8 cellular contexts compared by ENCODE assay signal in genomic region chr7:34935735-34936153, GRCh38.
DNase-seq lines count a peak whose midpoint lies in the region; ATAC-seq and TF ChIP-seq lines count a peak whose summit lies in the region.
"Not testable (repeated sequence)": the region's sequence is repeated elsewhere in the genome, so short reads cannot be mapped to it uniquely, and the experiment has no call there.

No MANE protein-coding gene starts in this region.

- H4K8ac ChIP-seq in mesenchymal stem cell (ENCODE audit: low read length): not testable (repeated sequence)

- not testable (repeated sequence) for H3K4me3 Mint-ChIP-seq in activated T-cell treated with anti-CD3 and anti-CD28 coated beads, Interleukin-2, amount 50 U/mL, for 4 hours

- not testable (repeated sequence) for H2BK5ac ChIP-seq in mesenchymal stem cell (ENCODE audit: low read depth, low read length, poor library complexity, severe bottlenecking)

- peaks cover 19% of the 10 kb centered on the region for H3K36me3 Mint-ChIP-seq in activated T-cell treated with anti-CD3 and anti-CD28 coated beads, Interleukin-2, amount 50 U/mL, for 4 hours (ENCODE audit: insufficient read depth)

- H3K4ac ChIP-seq in mesenchymal stem cell (ENCODE audit: low read depth in 1 of 2, low read length in 2 of 2): not testable (repeated sequence)

- not testable (repeated sequence) for H2AFZ ChIP-seq in mesenchymal stem cell (ENCODE audit: low read depth, low read length)

- not testable (repeated sequence) for H2BK12ac ChIP-seq in mesenchymal stem cell (ENCODE audit: low read length in 2 of 2)

- not testable (repeated sequence) for H3K18ac ChIP-seq in mesenchymal stem cell (ENCODE audit: low read depth in 1 of 2, low read length in 2 of 2)

- not testable (repeated sequence) for H3K9me3 ChIP-seq in mesenchymal stem cell (ENCODE audit: control insufficient read depth, low read length)

- not testable (repeated sequence) for H3K9ac ChIP-seq in mesenchymal stem cell (ENCODE audit: low read length)

- H3K36me3 ChIP-seq in mesenchymal stem cell (ENCODE audit: control insufficient read depth in 1 of 2, insufficient read depth in 2 of 2, low read depth in 1 of 2, low read length in 2 of 2): peaks cover 3 to 26% of the 10 kb centered on the region in 2 experiments

- not testable (repeated sequence) for H3K4me2 ChIP-seq in mesenchymal stem cell (ENCODE audit: low read length, poor library complexity, severe bottlenecking)

- H3K79me1 ChIP-seq in mesenchymal stem cell (replicated peaks; ENCODE audit: low read length, poor library complexity, severe bottlenecking): not testable (repeated sequence)

- not testable (repeated sequence) for H3K27me3 Mint-ChIP-seq in activated T-cell treated with anti-CD3 and anti-CD28 coated beads, Interleukin-2, amount 50 U/mL, for 4 hours (ENCODE audit: low read depth)

- H3K9me3 Mint-ChIP-seq in activated T-cell treated with anti-CD3 and anti-CD28 coated beads, Interleukin-2, amount 50 U/mL, for 4 hours: not testable (repeated sequence)

- not testable (repeated sequence) for H3K23ac ChIP-seq in mesenchymal stem cell (ENCODE audit: low read length in 2 of 2)

- not testable (repeated sequence) for H2BK15ac ChIP-seq in mesenchymal stem cell (ENCODE audit: low read depth, poor library complexity, severe bottlenecking)

- not testable (repeated sequence) for TF ChIP-seq CTCF in choroid plexus epithelial cell (conservative IDR thresholded peaks at IDR 0.05; ENCODE audit: low read depth, low read length)

- WGBS in mesenchymal stem cell: no CpG with 5 or more reads among the region's 2 CpGs

- H2AK5ac ChIP-seq in mesenchymal stem cell (ENCODE audit: low read length, severe bottlenecking): not testable (repeated sequence)

- H3K27ac ChIP-seq in mesenchymal stem cell (ENCODE audit: low read length, poor library complexity, severe bottlenecking): not testable (repeated sequence)

- not testable (repeated sequence) for H3K14ac ChIP-seq in mesenchymal stem cell (ENCODE audit: low read length in 2 of 2)

- ATAC-seq in GM19023 (IDR thresholded peaks at IDR 0.05; ENCODE audit: unreplicated experiment) (peak; percentile 78), HG02571 (IDR thresholded peaks at IDR 0.05; ENCODE audit: unreplicated experiment) (peak; percentile 76), HG02885 (IDR thresholded peaks at IDR 0.05; ENCODE audit: poor library complexity, unreplicated experiment) (peak; percentile 79), HG03565 (IDR thresholded peaks at IDR 0.05; ENCODE audit: unreplicated experiment) (peak; percentile 51)
- ATAC-seq in activated T-cell treated with anti-CD3 and anti-CD28 coated beads, Interleukin-2, amount 50 U/mL, for 4 hours: peak; percentile 51 to 52

- H3K4me3 ChIP-seq in choroid plexus epithelial cell (ENCODE audit: low read depth, low read length); mesenchymal stem cell (ENCODE audit: insufficient read depth in 1 of 2, low read depth in 1 of 2, low read length in 2 of 2): not testable (repeated sequence)

- H3K4me1 Mint-ChIP-seq in activated T-cell treated with anti-CD3 and anti-CD28 coated beads, Interleukin-2, amount 50 U/mL, for 4 hours (ENCODE audit: low read depth): not testable (repeated sequence)

- DNase-seq in ELR (ENCODE audit: low read depth) (peak; percentile 13), choroid plexus epithelial cell (ENCODE audit: low read depth) (peak; percentile 14), mesenchymal stem cell (peak; percentile 40)
- not testable (repeated sequence) for DNase-seq in activated T-cell treated with anti-CD3 and anti-CD28 coated beads, Interleukin-2, amount 50 U/mL, for 4 hours

- H3K4me1 ChIP-seq in mesenchymal stem cell (ENCODE audit: control insufficient read depth, insufficient read depth, low read depth, low read length): not testable (repeated sequence)

- H4K91ac ChIP-seq in mesenchymal stem cell (ENCODE audit: low read length): not testable (repeated sequence)

- H2BK120ac ChIP-seq in mesenchymal stem cell (ENCODE audit: low read depth, low read length): not testable (repeated sequence)

- H3K27me3 ChIP-seq in mesenchymal stem cell (ENCODE audit: control insufficient read depth in 1 of 2, insufficient read depth in 1 of 2, low read length in 2 of 2): not testable (repeated sequence)
